ENCODE assay signal across 20 cellular contexts in genomic region chr13:96700657-96701056, GRCh38.
"Had no signal": no experiment of that assay in that cellular context is flagged by ENCODE, and none has a peak within 500 bp of the region (broad histone marks: within the 10 kb centered on the region; RNA-seq: fewer than 3 reads in every experiment).

No MANE protein-coding gene starts in this region.

- ATAC-seq: activated naive CD4-positive, alpha-beta T cell treated with anti-CD3 and anti-CD28 coated beads, Interleukin-2, amount 50 U/mL, for 72 hours; activated T-helper 17 cell treated with anti-CD3 and anti-CD28 coated beads, Interleukin-2, amount 50 U/mL, for 72 hours; heart left ventricle; lower lobe of right lung; naive thymus-derived CD8-positive, alpha-beta T cell; T-cell had no signal

- H3K9me3 ChIP-seq: esophagus muscularis mucosa, lower lobe of right lung, thoracic aorta, upper lobe of left lung had no signal

- H3K27ac ChIP-seq: esophagus muscularis mucosa, heart left ventricle, lower lobe of right lung, sigmoid colon, spleen, thoracic aorta, upper lobe of left lung, VCaP had no signal

- DNase-seq: activated CD4-positive, alpha-beta T cell treated with anti-CD3 and anti-CD28 coated beads, Interleukin-2, amount 10 ng/mL, durations not matched to agents 7 days and 5 days; activated CD4-positive, CD25-positive, alpha-beta regulatory T cell treated with anti-CD3 and anti-CD28 coated beads, Interleukin-2, amount 50 U/mL, for 72 hours; activated CD8-positive, alpha-beta memory T cell treated with anti-CD3 and anti-CD28 coated beads, Interleukin-2, amount 50 U/mL, for 4 hours; activated T-cell treated with anti-CD3 and anti-CD28 coated beads, Interleukin-2, amount 50 U/mL, for 24 hours; effector memory CD4-positive, alpha-beta T cell; heart left ventricle; kidney; lower lobe of right lung; naive thymus-derived CD8-positive, alpha-beta T cell; sigmoid colon; spleen; stimulated activated CD4-positive, alpha-beta T cell treated with anti-CD3 and anti-CD28 coated beads, Interleukin-4, amount 100 ng/mL, for 1 hour; stimulated activated naive CD4-positive, alpha-beta T cell treated with Interleukin-2 at 50 U/mL for 16 hours; T-cell; upper lobe of left lung had no signal

- H3K4me1 ChIP-seq: esophagus muscularis mucosa, heart left ventricle, lower lobe of right lung, sigmoid colon, spleen, upper lobe of left lung had no signal

- H3K27me3 ChIP-seq: esophagus muscularis mucosa, heart left ventricle, sigmoid colon, spleen, upper lobe of left lung had no signal

- H3K36me3 ChIP-seq: esophagus muscularis mucosa, heart left ventricle, lower lobe of right lung, sigmoid colon, spleen, thoracic aorta, upper lobe of left lung had no signal

- H3K4me3 ChIP-seq: esophagus muscularis mucosa, heart left ventricle, lower lobe of right lung, sigmoid colon, spleen, thoracic aorta, upper lobe of left lung had no signal
